ENCODE assay signal across 12 cellular contexts in genomic region chr2:60966465-60967405, GRCh38. TPM values are rescaled to one million over a fixed set of nuclear protein-coding genes. Genes with fewer than 3 reads are reported as not detected.
DNase-seq lines count a peak whose midpoint lies in the region; ATAC-seq and TF ChIP-seq lines count a peak whose summit lies in the region.
"Had no signal": no experiment of that assay in that cellular context is flagged by ENCODE, and none has a peak within 500 bp of the region (broad histone marks: within the 10 kb centered on the region; RNA-seq: fewer than 3 reads in every experiment).

No MANE protein-coding gene starts in this region.

- no peak for ATAC-seq in activated naive CD4-positive, alpha-beta T cell treated with anti-CD3 and anti-CD28 coated beads, Interleukin-2, amount 50 U/mL, for 72 hours
- ATAC-seq in GM21825 (IDR thresholded peaks at IDR 0.05; ENCODE audit: unreplicated experiment) = peak; percentile 58
- peak; percentile 50 for ATAC-seq in HG03575 (IDR thresholded peaks at IDR 0.05; ENCODE audit: extremely low read depth, insufficient number of reproducible peaks, low FRiP score, unreplicated experiment)
- ATAC-seq in stimulated activated naive B cell treated with anti-CD40 and anti-IgM and Interleukin-4, amounts not matched to agents 10 μg/mL and 1 μg/mL and 100 μg/mL, for 72 hours (replicated peaks) = peak; percentile 40 to 48

- H3K9me3 ChIP-seq in osteoblast (ENCODE audit: low read depth, low read length) = no peaks in the 10 kb centered on the region

- H3K4me2 ChIP-seq in osteoblast (ENCODE audit: insufficient read depth, low read length) = no peak overlapping the region
- H3K4me2 ChIP-seq: smooth muscle cell had no signal

- H3K36me3 Mint-ChIP-seq in activated naive CD4-positive, alpha-beta T cell treated with anti-CD3 and anti-CD28 coated beads, Interleukin-2, amount 10 ng/mL, durations not matched to agents 7 days and 5 days = peaks cover 21% of the 10 kb centered on the region
- H3K36me3 Mint-ChIP-seq in activated naive CD4-positive, alpha-beta T cell treated with anti-CD3 and anti-CD28 coated beads, Interleukin-2, amount 50 U/mL, for 72 hours = peaks cover 0 to 9% of the 10 kb centered on the region in 2 donors
- H3K36me3 Mint-ChIP-seq in stimulated activated naive B cell treated with anti-CD40 and anti-IgM and Interleukin-4, amounts not matched to agents 10 μg/mL and 1 μg/mL and 100 μg/mL, for 72 hours = peaks cover 7 to 11% of the 10 kb centered on the region in 2 donors

- H3K4me1 ChIP-seq in osteoblast (ENCODE audit: insufficient read depth, low read length) = peaks cover 3% of the 10 kb centered on the region

- no peak overlapping the region for H3K4me3 ChIP-seq in osteoblast (ENCODE audit: insufficient read depth, low read length)
- H3K4me3 ChIP-seq: smooth muscle cell had no signal

- H3K27ac Mint-ChIP-seq in activated naive CD4-positive, alpha-beta T cell treated with anti-CD3 and anti-CD28 coated beads, Interleukin-2, amount 10 ng/mL, durations not matched to agents 7 days and 5 days = peak overlapping the region; percentile 81
- no peak overlapping the region for H3K27ac Mint-ChIP-seq in activated naive CD4-positive, alpha-beta T cell treated with anti-CD3 and anti-CD28 coated beads, Interleukin-2, amount 50 U/mL, for 72 hours
- H3K27ac Mint-ChIP-seq in stimulated activated naive B cell treated with anti-CD40 and anti-IgM and Interleukin-4, amounts not matched to agents 10 μg/mL and 1 μg/mL and 100 μg/mL, for 72 hours = peak overlapping the region; percentile 44

- H3K79me2 ChIP-seq in osteoblast (ENCODE audit: insufficient read depth, low read length) = no peaks in the 10 kb centered on the region

- no peak for TF ChIP-seq CTCF in osteoblast (IDR thresholded peaks at IDR 0.05; ENCODE audit: extremely low read depth, low read depth, low read length)

- peak overlapping the region; percentile 1 for H3K4me3 Mint-ChIP-seq in activated naive CD4-positive, alpha-beta T cell treated with anti-CD3 and anti-CD28 coated beads, Interleukin-2, amount 10 ng/mL, durations not matched to agents 7 days and 5 days
- H3K4me3 Mint-ChIP-seq in stimulated activated naive B cell treated with anti-CD40 and anti-IgM and Interleukin-4, amounts not matched to agents 10 μg/mL and 1 μg/mL and 100 μg/mL, for 72 hours = peak overlapping the region; percentile 28 to 36

- peaks cover 36% of the 10 kb centered on the region for H3K4me1 Mint-ChIP-seq in activated naive CD4-positive, alpha-beta T cell treated with anti-CD3 and anti-CD28 coated beads, Interleukin-2, amount 10 ng/mL, durations not matched to agents 7 days and 5 days
- peaks cover 7 to 37% of the 10 kb centered on the region in 2 donors for H3K4me1 Mint-ChIP-seq in stimulated activated naive B cell treated with anti-CD40 and anti-IgM and Interleukin-4, amounts not matched to agents 10 μg/mL and 1 μg/mL and 100 μg/mL, for 72 hours

- CTCF ChIA-PET in activated naive CD4-positive, alpha-beta T cell treated with anti-CD3 and anti-CD28 coated beads, Interleukin-2, amount 10 ng/mL, durations not matched to agents 7 days and 5 days (lab: Charles Lee) = interaction anchor here (0.7 to 1.1 kb wide), 3 partner anchors 10 to 26 kb away, joined by 3 read pairs; no protein-coding TSS in a partner anchor

- no peaks in the 10 kb centered on the region for H4K20me1 ChIP-seq in osteoblast (ENCODE audit: insufficient read depth, low read length)

- no peak overlapping the region for H2AFZ ChIP-seq in osteoblast (ENCODE audit: low read length)

- peaks cover 5% of the 10 kb centered on the region for H3K9me3 Mint-ChIP-seq in activated naive CD4-positive, alpha-beta T cell treated with anti-CD3 and anti-CD28 coated beads, Interleukin-2, amount 10 ng/mL, durations not matched to agents 7 days and 5 days
- no peaks in the 10 kb centered on the region for H3K9me3 Mint-ChIP-seq in activated naive CD4-positive, alpha-beta T cell treated with anti-CD3 and anti-CD28 coated beads, Interleukin-2, amount 50 U/mL, for 72 hours
- H3K9me3 Mint-ChIP-seq in stimulated activated naive B cell treated with anti-CD40 and anti-IgM and Interleukin-4, amounts not matched to agents 10 μg/mL and 1 μg/mL and 100 μg/mL, for 72 hours = no peaks in the 10 kb centered on the region

- H3K27me3 Mint-ChIP-seq in activated naive CD4-positive, alpha-beta T cell treated with anti-CD3 and anti-CD28 coated beads, Interleukin-2, amount 10 ng/mL, durations not matched to agents 7 days and 5 days = no peaks in the 10 kb centered on the region
- no peaks in the 10 kb centered on the region for H3K27me3 Mint-ChIP-seq in stimulated activated naive B cell treated with anti-CD40 and anti-IgM and Interleukin-4, amounts not matched to agents 10 μg/mL and 1 μg/mL and 100 μg/mL, for 72 hours

- H3K36me3 ChIP-seq in osteoblast (ENCODE audit: insufficient read depth, low read length) = no peaks in the 10 kb centered on the region

- no peak for DNase-seq in activated naive CD4-positive, alpha-beta T cell treated with anti-CD3 and anti-CD28 coated beads, Interleukin-2, amount 10 ng/mL, durations not matched to agents 7 days and 5 days
- no peak for DNase-seq in activated naive CD4-positive, alpha-beta T cell treated with anti-CD3 and anti-CD28 coated beads, Interleukin-2, amount 50 U/mL, for 72 hours (ENCODE audit: low spot score in 2 of 2)
- no peak for DNase-seq in stimulated activated naive B cell treated with anti-CD40 and anti-IgM and Interleukin-4, amounts not matched to agents 10 μg/mL and 1 μg/mL and 100 μg/mL, for 72 hours
- DNase-seq in DMS153 treated with DMSO at 0.1 percent for 48 hours (lab: John Stamatoyannopoulos, UW; ENCODE audit: unreplicated experiment) (no peak), iPS-NIHi11 (ENCODE audit: low spot score) (no peak), osteoblast (ENCODE audit: insufficient read length, low spot score, missing footprints) (no peak)
- DNase-seq: activated CD4-positive, alpha-beta T cell treated with anti-CD3 and anti-CD28 coated beads, Interleukin-2, amount 50 U/mL, for 48 hours; glutamatergic neuron; Kasumi-1 had no signal

- no peak overlapping the region for H3K27ac ChIP-seq in osteoblast (ENCODE audit: low read depth, low read length)

- no peaks in the 10 kb centered on the region for H3K27me3 ChIP-seq in osteoblast (ENCODE audit: insufficient read depth, low read length)

RNA-seq across cellular contexts. Expression of gene PEX13, which starts 50.8 kb away (rescaled TPM):
- 10 to 100 TPM; 14.4 to 20.7 TPM for total RNA-seq in activated naive CD4-positive, alpha-beta T cell treated with anti-CD3 and anti-CD28 coated beads, Interleukin-2, amount 50 U/mL, for 72 hours
- 33.3 and 34.0 TPM in 2 replicates for total RNA-seq in osteoblast

RNA-seq across cellular contexts. Expression of gene PUS10, which starts 51.3 kb away (rescaled TPM):
- 10 to 100 TPM in 1 of 2 donors, 1 to 10 TPM in 1; 8.5 to 13.4 TPM for total RNA-seq in activated naive CD4-positive, alpha-beta T cell treated with anti-CD3 and anti-CD28 coated beads, Interleukin-2, amount 50 U/mL, for 72 hours
- 5.6 and 5.8 TPM in 2 replicates for total RNA-seq in osteoblast

Comparison
In these comparisons a context has a peak if more than half of its experiments do, and no peak if none do; other contexts are left out.
1. H3K27ac Mint-ChIP-seq: peak in activated naive CD4-positive, alpha-beta T cell treated with anti-CD3 and anti-CD28 coated beads, Interleukin-2, amount 10 ng/mL, durations not matched to agents 7 days and 5 days (single experiment) and stimulated activated naive B cell treated with anti-CD40 and anti-IgM and Interleukin-4, amounts not matched to agents 10 μg/mL and 1 μg/mL and 100 μg/mL, for 72 hours (single experiment); none in activated naive CD4-positive, alpha-beta T cell treated with anti-CD3 and anti-CD28 coated beads, Interleukin-2, amount 50 U/mL, for 72 hours (0 of 2).
2. ATAC-seq: peak in GM21825 (single experiment), HG03575 (single experiment) and stimulated activated naive B cell treated with anti-CD40 and anti-IgM and Interleukin-4, amounts not matched to agents 10 μg/mL and 1 μg/mL and 100 μg/mL, for 72 hours (2 of 2); none in activated naive CD4-positive, alpha-beta T cell treated with anti-CD3 and anti-CD28 coated beads, Interleukin-2, amount 50 U/mL, for 72 hours (0 of 2).